Comparison of ENCODE assay signal across 26 cellular contexts in the genomic region with DNA sequence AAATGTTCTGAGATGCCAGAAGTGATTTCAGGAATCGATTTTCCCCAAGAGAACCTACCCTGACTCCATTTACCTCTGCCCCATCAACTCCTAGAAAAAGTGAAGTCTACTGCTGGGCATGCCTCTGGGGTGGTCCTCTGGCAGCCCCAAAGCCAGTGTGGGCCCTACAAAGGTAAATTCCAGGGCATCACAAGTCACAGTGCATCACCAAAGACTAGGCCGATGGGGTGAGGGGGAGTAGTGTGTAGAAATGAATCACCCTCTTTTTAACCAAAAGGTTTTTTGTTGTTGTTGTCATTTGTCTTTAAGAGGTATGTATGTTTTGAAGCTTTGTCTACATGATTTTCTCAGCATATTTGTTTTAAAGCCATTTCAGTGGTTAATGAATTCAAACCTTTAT. TPM values are rescaled to one million over a fixed set of nuclear protein-coding genes. Genes with fewer than 3 reads are reported as not detected.
DNase-seq lines count a peak whose midpoint lies in the region; ATAC-seq and TF ChIP-seq lines count a peak whose summit lies in the region.
"Had no signal": no experiment of that assay in that cellular context is flagged by ENCODE, and none has a peak within 500 bp of the region (broad histone marks: within the 10 kb centered on the region; RNA-seq: fewer than 3 reads in every experiment).

No MANE protein-coding gene starts in this region.

- H3K27ac ChIP-seq in CD4-positive, CD25-positive, alpha-beta regulatory T cell (ENCODE audit: insufficient read depth, low read length, poor library complexity, severe bottlenecking): no peak overlapping the region
- H3K27ac ChIP-seq in suprapubic skin: no peak overlapping the region
- H3K27ac ChIP-seq: BLaER1, SJSA1 had no signal

- ATAC-seq in CD4-positive, CD25-positive, alpha-beta regulatory T cell (ENCODE audit: low read depth in 2 of 2): no peak
- ATAC-seq in T-cell (replicated peaks in 1 of 4) (no peak), HG03039 (IDR thresholded peaks at IDR 0.05; ENCODE audit: unreplicated experiment) (no peak)

- TF ChIP-seq POLR2A in suprapubic skin (IDR thresholded peaks at IDR 0.05): no peak

- H3K27me3 ChIP-seq in CD4-positive, CD25-positive, alpha-beta regulatory T cell (ENCODE audit: control insufficient read depth, insufficient read depth, low read length): no peaks in the 10 kb centered on the region
- H3K27me3 ChIP-seq in suprapubic skin: no peaks in the 10 kb centered on the region
- H3K27me3 ChIP-seq: BLaER1, SJSA1 had no signal

- H3K4me3 ChIP-seq in CD4-positive, CD25-positive, alpha-beta regulatory T cell (ENCODE audit: low read depth, low read length): no peak overlapping the region
- H3K4me3 ChIP-seq in suprapubic skin: no peak overlapping the region
- H3K4me3 ChIP-seq: BLaER1, HAP-1, SJSA1 had no signal

- no peak for TF ChIP-seq CTCF in suprapubic skin (IDR thresholded peaks at IDR 0.05)

- WGBS in suprapubic skin: 88% methylated on average over 2 of the region's 2 CpGs

- intact Hi-C loops in activated CD4-positive, alpha-beta memory T cell treated with anti-CD3 and anti-CD28 coated beads for 36 hours (cut with micrococcal nuclease): no loop called here

- no peaks in the 10 kb centered on the region for H3K27me3 Mint-ChIP-seq in activated CD4-positive, alpha-beta memory T cell treated with anti-CD3 and anti-CD28 coated beads for 36 hours
- H3K27me3 Mint-ChIP-seq in activated CD4-positive, alpha-beta memory T cell treated with anti-CD3 and anti-CD28 coated beads, Interleukin-2, amount 10 ng/mL, durations not matched to agents 7 days and 5 days: no peaks in the 10 kb centered on the region
- no peaks in the 10 kb centered on the region for H3K27me3 Mint-ChIP-seq in CD4-positive, CD25-positive, alpha-beta regulatory T cell
- H3K27me3 Mint-ChIP-seq in T-cell (no peaks in the 10 kb centered on the region), immature natural killer cell (ENCODE audit: low read depth in 3 of 3) (peaks cover 0 to 2% (median 0%) of the 10 kb centered on the region in 3 donors)
- H3K27me3 Mint-ChIP-seq: CD4-positive, alpha-beta memory T cell had no signal

- no peak for DNase-seq in activated CD4-positive, alpha-beta memory T cell treated with anti-CD3 and anti-CD28 coated beads for 36 hours
- no peak for DNase-seq in activated CD4-positive, alpha-beta memory T cell treated with anti-CD3 and anti-CD28 coated beads, Interleukin-2, amount 10 ng/mL, durations not matched to agents 7 days and 5 days
- no peak for DNase-seq in CD4-positive, CD25-positive, alpha-beta regulatory T cell
- DNase-seq in T-cell (no peak), immature natural killer cell (no peak), D341Med (ENCODE audit: low spot score) (no peak), suprapubic skin (ENCODE audit: low spot score in 2 of 2) (no peak)
- DNase-seq: CD4-positive, alpha-beta memory T cell; DMS79 treated with DMSO at 0.1 percent for 48 hours; GF-D8; GOT3; HFFc6; IMR-90; KG1; MM.1S; NCI-H1694; NCI-H2081; NCI-H226; NCI-H510A; NCI-H69; Right ventricle myocardium superior; RPMI8226 had no signal

- peaks cover 10% of the 10 kb centered on the region for H3K9me3 Mint-ChIP-seq in activated CD4-positive, alpha-beta memory T cell treated with anti-CD3 and anti-CD28 coated beads for 36 hours
- H3K9me3 Mint-ChIP-seq in activated CD4-positive, alpha-beta memory T cell treated with anti-CD3 and anti-CD28 coated beads, Interleukin-2, amount 10 ng/mL, durations not matched to agents 7 days and 5 days: peaks cover 26% of the 10 kb centered on the region
- H3K9me3 Mint-ChIP-seq in CD4-positive, CD25-positive, alpha-beta regulatory T cell: peaks cover 0 to 13% (median 3%) of the 10 kb centered on the region in 7 donors
- peaks cover 7 to 10% (median 9%) of the 10 kb centered on the region in 3 donors for H3K9me3 Mint-ChIP-seq in T-cell
- H3K9me3 Mint-ChIP-seq in immature natural killer cell: no peaks in the 10 kb centered on the region
- H3K9me3 Mint-ChIP-seq: HFFc6 had no signal

- peaks cover 52% of the 10 kb centered on the region for H3K4me1 Mint-ChIP-seq in activated CD4-positive, alpha-beta memory T cell treated with anti-CD3 and anti-CD28 coated beads for 36 hours (ENCODE audit: low read depth)
- H3K4me1 Mint-ChIP-seq in activated CD4-positive, alpha-beta memory T cell treated with anti-CD3 and anti-CD28 coated beads, Interleukin-2, amount 10 ng/mL, durations not matched to agents 7 days and 5 days: peaks cover 26% of the 10 kb centered on the region
- peaks cover 54 to 70% (median 59%) of the 10 kb centered on the region in 4 donors for H3K4me1 Mint-ChIP-seq in CD4-positive, CD25-positive, alpha-beta regulatory T cell
- H3K4me1 Mint-ChIP-seq in T-cell (peaks cover 48 to 74% (median 69%) of the 10 kb centered on the region in 3 donors), immature natural killer cell (peaks cover 92 to 100% of the 10 kb centered on the region in 2 donors)

- H3K27ac Mint-ChIP-seq in activated CD4-positive, alpha-beta memory T cell treated with anti-CD3 and anti-CD28 coated beads for 36 hours: peak overlapping the region; percentile 47
- H3K27ac Mint-ChIP-seq in activated CD4-positive, alpha-beta memory T cell treated with anti-CD3 and anti-CD28 coated beads, Interleukin-2, amount 10 ng/mL, durations not matched to agents 7 days and 5 days: no peak overlapping the region
- peak overlapping the region in 2 of 3 donors; percentile 18 to 55 for H3K27ac Mint-ChIP-seq in CD4-positive, CD25-positive, alpha-beta regulatory T cell
- H3K27ac Mint-ChIP-seq in T-cell (peak overlapping the region; percentile 7 to 72), immature natural killer cell (peak overlapping the region; percentile 54 to 87 (median 66))
- H3K27ac Mint-ChIP-seq: HFFc6 had no signal

- H3K4me1 ChIP-seq in CD4-positive, CD25-positive, alpha-beta regulatory T cell (ENCODE audit: control insufficient read depth, insufficient read depth, low read length, poor library complexity, severe bottlenecking): no peaks in the 10 kb centered on the region
- H3K4me1 ChIP-seq in suprapubic skin: no peaks in the 10 kb centered on the region
- H3K4me1 ChIP-seq: SJSA1 had no signal

- H3K4me3 Mint-ChIP-seq in activated CD4-positive, alpha-beta memory T cell treated with anti-CD3 and anti-CD28 coated beads for 36 hours: no peak overlapping the region
- H3K4me3 Mint-ChIP-seq in activated CD4-positive, alpha-beta memory T cell treated with anti-CD3 and anti-CD28 coated beads, Interleukin-2, amount 10 ng/mL, durations not matched to agents 7 days and 5 days: no peak overlapping the region
- H3K4me3 Mint-ChIP-seq in CD4-positive, CD25-positive, alpha-beta regulatory T cell: peak overlapping the region in 1 of 4 donors; percentile 47
- H3K4me3 Mint-ChIP-seq in T-cell (no peak overlapping the region), immature natural killer cell (peak overlapping the region in 1 of 5 donors; percentile 2)
- H3K4me3 Mint-ChIP-seq: CD4-positive, alpha-beta memory T cell; HFFc6 had no signal

- CTCF ChIA-PET in activated CD4-positive, alpha-beta memory T cell treated with anti-CD3 and anti-CD28 coated beads for 36 hours (lab: Charles Lee): no interaction called here
- CTCF ChIA-PET in activated CD4-positive, alpha-beta memory T cell treated with anti-CD3 and anti-CD28 coated beads, Interleukin-2, amount 10 ng/mL, durations not matched to agents 7 days and 5 days (lab: Charles Lee): no interaction called here
- CTCF ChIA-PET in T-cell (lab: Charles Lee): no interaction called here

- peaks cover 34% of the 10 kb centered on the region for H3K36me3 ChIP-seq in CD4-positive, CD25-positive, alpha-beta regulatory T cell (ENCODE audit: control insufficient read depth, insufficient read depth, low read length)
- no peaks in the 10 kb centered on the region for H3K36me3 ChIP-seq in suprapubic skin
- H3K36me3 ChIP-seq: HAP-1, SJSA1 had no signal

- POLR2A ChIA-PET in activated CD4-positive, alpha-beta memory T cell treated with anti-CD3 and anti-CD28 coated beads for 36 hours (lab: Charles Lee): no interaction called here
- POLR2A ChIA-PET in activated CD4-positive, alpha-beta memory T cell treated with anti-CD3 and anti-CD28 coated beads, Interleukin-2, amount 10 ng/mL, durations not matched to agents 7 days and 5 days (lab: Charles Lee): no interaction called here
- POLR2A ChIA-PET in T-cell (lab: Charles Lee): no interaction called here

- peaks cover 45% of the 10 kb centered on the region for H3K36me3 Mint-ChIP-seq in activated CD4-positive, alpha-beta memory T cell treated with anti-CD3 and anti-CD28 coated beads for 36 hours
- H3K36me3 Mint-ChIP-seq in activated CD4-positive, alpha-beta memory T cell treated with anti-CD3 and anti-CD28 coated beads, Interleukin-2, amount 10 ng/mL, durations not matched to agents 7 days and 5 days (ENCODE audit: low read depth): peaks cover 83% of the 10 kb centered on the region
- H3K36me3 Mint-ChIP-seq in CD4-positive, CD25-positive, alpha-beta regulatory T cell: peaks cover 59% of the 10 kb centered on the region
- peaks cover 69% of the 10 kb centered on the region for H3K36me3 Mint-ChIP-seq in T-cell
- peaks cover 13 to 36% (median 33%) of the 10 kb centered on the region in 3 donors for H3K36me3 Mint-ChIP-seq in immature natural killer cell

- H3K9me3 ChIP-seq in CD4-positive, CD25-positive, alpha-beta regulatory T cell (ENCODE audit: control insufficient read depth in 2 of 2, low read length in 2 of 2): no peaks in the 10 kb centered on the region
- H3K9me3 ChIP-seq in suprapubic skin: no peaks in the 10 kb centered on the region
- H3K9me3 ChIP-seq: HAP-1, SJSA1 had no signal

- no peak for TF ChIP-seq EP300 in suprapubic skin (IDR thresholded peaks at IDR 0.05)

RNA-seq across cellular contexts. Expression of a gene that starts 46.4 kb away (rescaled TPM):
- 100 to 1,000 TPM; 222 to 238 TPM for total RNA-seq in activated CD4-positive, alpha-beta memory T cell treated with anti-CD3 and anti-CD28 coated beads for 36 hours
- total RNA-seq in activated CD4-positive, alpha-beta memory T cell treated with anti-CD3 and anti-CD28 coated beads, Interleukin-2, amount 10 ng/mL, durations not matched to agents 7 days and 5 days: 100 to 1,000 TPM; 175 to 188 TPM
- total RNA-seq in CD4-positive, CD25-positive, alpha-beta regulatory T cell: 134 TPM
- polyA plus RNA-seq in CD4-positive, CD25-positive, alpha-beta regulatory T cell: 100 to 1,000 TPM; 203 to 241 (median 227) TPM
- 100 to 1,000 TPM in 4 of 5 donors, 10 to 100 TPM in 1; 97.4 to 139 (median 110) TPM for total RNA-seq in T-cell
- 100 to 1,000 TPM in 2 of 3 donors, 10 to 100 TPM in 1; 92.1 to 162 (median 137) TPM for polyA plus RNA-seq in immature natural killer cell
- 10 to 100 TPM; 28.2 to 63.5 (median 54.4) TPM for total RNA-seq in suprapubic skin
